1 cellular context compared by ENCODE assay signal in genomic region chr6:21131406-21131805, GRCh38.
TF ChIP-seq lines count a peak whose summit lies in the region.

No MANE protein-coding gene starts in this region.

TF ChIP-seq in SK-N-SH treated with all-trans-retinoic acid at 6 μM for 48 hours, 23 proteins besides CTCF, POLR2A, EP300 and RAD21 (continued from another document):
- TF ChIP-seq TCF4 (CRISPR knock-in tag; IDR thresholded peaks at IDR 0.05; ENCODE audit: borderline replicate concordance) (no peak), CSRNP3 (CRISPR knock-in tag; IDR thresholded peaks at IDR 0.05) (no peak), OSR1 (CRISPR knock-in tag; IDR thresholded peaks at IDR 0.05) (no peak), ZNF8 (CRISPR knock-in tag; IDR thresholded peaks at IDR 0.05) (no peak), ISL1 (CRISPR knock-in tag; IDR thresholded peaks at IDR 0.05) (no peak)
